Comparison of ENCODE assay signal across 9 cellular contexts in the genomic region with DNA sequence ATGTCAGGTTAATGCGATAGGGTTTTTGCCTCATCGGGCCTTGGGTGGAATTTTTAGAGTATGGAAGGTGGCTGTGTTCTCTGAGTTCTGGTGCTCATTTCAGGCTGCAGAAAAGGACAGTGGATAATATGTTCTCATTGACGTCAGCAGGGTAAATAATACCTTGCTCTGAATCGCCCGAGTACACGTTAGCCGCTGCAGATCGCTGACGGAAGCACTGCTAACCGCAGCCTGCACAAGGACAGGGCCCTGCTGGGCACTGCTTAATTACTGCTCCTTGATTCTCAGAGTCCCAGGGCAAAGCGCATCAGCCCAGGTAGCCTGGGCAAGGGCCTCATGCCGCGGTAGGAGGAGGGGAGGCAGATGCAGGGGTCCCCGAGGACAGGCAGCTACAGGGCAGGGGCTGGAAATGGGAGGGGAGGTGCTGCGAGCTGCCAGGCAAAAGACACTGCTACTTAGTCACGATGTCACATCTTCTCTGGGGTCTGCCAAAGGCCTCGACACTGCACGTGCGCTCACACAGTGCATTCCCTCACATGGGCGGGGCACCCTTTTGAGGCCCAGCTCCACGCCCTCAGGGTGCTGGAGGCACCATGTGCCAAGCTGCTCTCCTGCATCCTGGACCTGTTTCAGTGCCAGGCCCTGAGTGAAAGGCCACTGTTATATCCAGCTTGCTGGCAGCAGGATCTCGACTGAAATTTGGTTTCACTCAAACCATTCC. TPM values are rescaled to one million over a fixed set of nuclear protein-coding genes. Genes with fewer than 3 reads are reported as not detected.
DNase-seq lines count a peak whose midpoint lies in the region; ATAC-seq, FAIRE-seq and TF ChIP-seq lines count a peak whose summit lies in the region.
"Had no signal": no experiment of that assay in that cellular context is flagged by ENCODE, and none has a peak within 500 bp of the region (broad histone marks: within the 10 kb centered on the region; RNA-seq: fewer than 3 reads in every experiment).

No MANE protein-coding gene starts in this region.

- DNase-seq in HFFc6, result no peak
- peak; percentile 91 to 94 for DNase-seq in SHP77 (lab: John Stamatoyannopoulos, UW)
- peak in 27 of 42 donors; percentile 21 to 75 (median 55) for DNase-seq in head of caudate nucleus
- peak; percentile 76 to 96 for DNase-seq in gastrocnemius medialis
- no peak for DNase-seq in urothelium cell line (ENCODE audit: low spot score)
- DNase-seq in activated naive CD4-positive, alpha-beta T cell treated with anti-CD3 and anti-CD28 coated beads, Interleukin-2, amount 50 U/mL, for 72 hours (ENCODE audit: low spot score in 2 of 2), result no peak
- DNase-seq: effector CD8-positive, alpha-beta T cell had no signal

- in situ Hi-C loops in gastrocnemius medialis (cut with MboI; ENCODE audit: low sequenced_read_pairs in 4 of 4), result no loop called here

- no peak for FAIRE-seq in urothelium cell line (lab: Jason Lieb, UNC)

- peak overlapping the region; percentile 85 to 97 (median 96) for H3K27ac ChIP-seq in gastrocnemius medialis

- no peaks in the 10 kb centered on the region for H3K27me3 ChIP-seq in gastrocnemius medialis

- H3K4me3 ChIP-seq in gastrocnemius medialis, result peak overlapping the region in 2 of 4 donors; percentile 4 to 25

- no peak overlapping the region for H3K4me3 Mint-ChIP-seq in HFFc6

- peaks cover 72 to 73% of the 10 kb centered on the region in 2 donors for H3K4me1 ChIP-seq in gastrocnemius medialis

- H3K9me3 ChIP-seq in gastrocnemius medialis, result no peaks in the 10 kb centered on the region

- H3K4me1 Mint-ChIP-seq in HFFc6 (ENCODE audit: low read depth), result peaks cover 55% of the 10 kb centered on the region

- no peaks in the 10 kb centered on the region for H3K9me3 Mint-ChIP-seq in HFFc6
- H3K9me3 Mint-ChIP-seq in activated naive CD4-positive, alpha-beta T cell treated with anti-CD3 and anti-CD28 coated beads, Interleukin-2, amount 50 U/mL, for 72 hours, result no peaks in the 10 kb centered on the region

- H3K27me3 Mint-ChIP-seq in HFFc6 (ENCODE audit: insufficient read depth), result peaks cover 3% of the 10 kb centered on the region

- intact Hi-C loops in head of caudate nucleus (cut with DNase I) (no loop called here), gastrocnemius medialis (cut with DNase I; ENCODE audit: low total_unique reads) (loop anchor here (1.0 to 5.0 kb wide), 3 partner anchors 37 to 181 kb away; a partner anchor contains a TSS)

- peak overlapping the region; percentile 63; the same call in 1 of the 2 replicates for H3K27ac Mint-ChIP-seq in HFFc6
- H3K27ac Mint-ChIP-seq in activated naive CD4-positive, alpha-beta T cell treated with anti-CD3 and anti-CD28 coated beads, Interleukin-2, amount 50 U/mL, for 72 hours, result no peak overlapping the region

- ATAC-seq in gastrocnemius medialis (peak; percentile 70 to 73), HG03135 (IDR thresholded peaks at IDR 0.05; ENCODE audit: unreplicated experiment) (no peak), HG03460 (IDR thresholded peaks at IDR 0.05; ENCODE audit: unreplicated experiment) (no peak)
- ATAC-seq in activated naive CD4-positive, alpha-beta T cell treated with anti-CD3 and anti-CD28 coated beads, Interleukin-2, amount 50 U/mL, for 72 hours, result no peak

- peak; percentile 60 to 76 for TF ChIP-seq POLR2A in gastrocnemius medialis (IDR thresholded peaks at IDR 0.05)

- peaks cover 0 to 12% of the 10 kb centered on the region in 2 donors for H3K36me3 ChIP-seq in gastrocnemius medialis

- H3K36me3 Mint-ChIP-seq in HFFc6 (ENCODE audit: low read depth), result no peaks in the 10 kb centered on the region
- H3K36me3 Mint-ChIP-seq in activated naive CD4-positive, alpha-beta T cell treated with anti-CD3 and anti-CD28 coated beads, Interleukin-2, amount 50 U/mL, for 72 hours, result no peaks in the 10 kb centered on the region

- TF ChIP-seq CTCF in HFFc6 (IDR thresholded peaks at IDR 0.05) (no peak), gastrocnemius medialis (IDR thresholded peaks at IDR 0.05 in 4 of 5, conservative IDR thresholded peaks at IDR 0.05 in 1 of 5) (no peak)

RNA-seq across cellular contexts. Expression of a gene that starts 35.2 kb away (rescaled TPM):
- total RNA-seq in HFFc6 (2021; fragmentation: NEBNext Ultra II Directional; extraction: Animal tissue kit (Norgen Biotek cat#: 25700)), result 10 to 100 TPM; 41.6 to 50.9 (median 44.3) TPM
- 10 to 100 TPM in 2 of 4 donors, 1 to 10 TPM in 2; 7.3 to 16.0 (median 9.4) TPM for total RNA-seq in gastrocnemius medialis
- 10 to 100 TPM; 53.9 to 57.3 TPM for total RNA-seq in activated naive CD4-positive, alpha-beta T cell treated with anti-CD3 and anti-CD28 coated beads, Interleukin-2, amount 50 U/mL, for 72 hours

Comparison
In these comparisons a context has a peak if more than half of its experiments do, and no peak if none do; other contexts are left out.
1. DNase-seq: peak in SHP77 (2 of 2), head of caudate nucleus (27 of 42) and gastrocnemius medialis (2 of 2); none in HFFc6 (single experiment), urothelium cell line (single experiment) and activated naive CD4-positive, alpha-beta T cell treated with anti-CD3 and anti-CD28 coated beads, Interleukin-2, amount 50 U/mL, for 72 hours (0 of 2).
2. ATAC-seq: peak in gastrocnemius medialis (2 of 2); none in HG03135 (single experiment), HG03460 (single experiment) and activated naive CD4-positive, alpha-beta T cell treated with anti-CD3 and anti-CD28 coated beads, Interleukin-2, amount 50 U/mL, for 72 hours (0 of 2).